8 cellular contexts compared by ENCODE assay signal in the genomic region with DNA sequence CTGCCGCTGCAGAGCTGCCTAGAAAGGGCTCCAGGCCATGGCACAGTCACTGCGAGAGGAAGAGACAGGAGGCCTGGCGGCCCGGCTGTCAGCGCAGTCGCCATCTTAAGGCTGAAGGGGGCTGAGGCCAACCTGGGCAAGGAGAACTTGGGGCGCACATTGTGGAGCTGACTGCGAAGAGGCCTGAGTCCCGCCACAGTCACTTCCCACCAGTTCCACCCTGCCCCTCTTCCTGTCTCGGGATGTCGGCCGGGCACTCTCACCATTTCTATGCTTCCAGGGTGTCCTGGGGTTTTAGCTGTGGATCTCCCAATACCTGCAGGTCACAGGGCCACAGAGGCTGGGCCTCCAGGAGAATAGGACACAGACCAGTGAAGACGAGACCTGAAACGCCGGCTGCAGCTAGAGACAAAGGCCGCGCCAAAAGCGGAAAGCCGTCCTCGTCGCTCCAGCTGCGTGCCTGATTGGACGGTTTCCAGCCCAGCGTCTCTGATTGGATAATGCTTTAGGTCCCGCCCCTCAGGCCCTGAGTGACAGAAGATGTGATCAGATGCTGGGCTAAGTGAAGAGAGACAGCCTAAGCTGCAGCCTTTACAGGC.
A peak's percentile ranks its signal among the peaks of the same experiment; 100 is the strongest.
DNase-seq lines count a peak whose midpoint lies in the region; ATAC-seq and TF ChIP-seq lines count a peak whose summit lies in the region.

No MANE protein-coding gene starts in this region.

- H3K36me3 Mint-ChIP-seq in activated naive CD4-positive, alpha-beta T cell treated with anti-CD3 and anti-CD28 coated beads, Interleukin-2, amount 50 U/mL, for 72 hours = peaks cover 15 to 28% of the 10 kb centered on the region in 2 donors
- peaks cover 5% of the 10 kb centered on the region for H3K36me3 Mint-ChIP-seq in osteocyte (ENCODE audit: unreplicated experiment)

- DNase-seq in activated naive CD4-positive, alpha-beta T cell treated with anti-CD3 and anti-CD28 coated beads, Interleukin-2, amount 50 U/mL, for 72 hours (ENCODE audit: low spot score in 2 of 2) = peak; percentile 88 to 92
- DNase-seq in head of caudate nucleus = peak; percentile 90 to 98 (median 95)
- DNase-seq in osteocyte (ENCODE audit: extremely low spot score, unreplicated experiment) = peak; percentile 92
- DNase-seq in suprapubic skin (ENCODE audit: low spot score in 2 of 2) = peak; percentile 90 to 94
- DNase-seq in NCI-H226 = no peak

- H3K9me3 Mint-ChIP-seq in activated naive CD4-positive, alpha-beta T cell treated with anti-CD3 and anti-CD28 coated beads, Interleukin-2, amount 50 U/mL, for 72 hours = peaks cover 4 to 5% of the 10 kb centered on the region in 2 donors
- peaks cover 17% of the 10 kb centered on the region for H3K9me3 Mint-ChIP-seq in osteocyte (ENCODE audit: unreplicated experiment)

- ATAC-seq in GM18505 (IDR thresholded peaks at IDR 0.05; ENCODE audit: unreplicated experiment) = peak; percentile 85
- ATAC-seq in HG03378 (IDR thresholded peaks at IDR 0.05; ENCODE audit: unreplicated experiment) = peak; percentile 86
- peak; percentile 95 to 99 for ATAC-seq in activated naive CD4-positive, alpha-beta T cell treated with anti-CD3 and anti-CD28 coated beads, Interleukin-2, amount 50 U/mL, for 72 hours

- intact Hi-C loops in head of caudate nucleus (cut with DNase I) = no loop called here

- 0% methylated on average over 16 of the region's 25 CpGs for WGBS in suprapubic skin

- peaks cover 6% of the 10 kb centered on the region for H3K4me1 ChIP-seq in suprapubic skin

- no peaks in the 10 kb centered on the region for H3K27me3 Mint-ChIP-seq in osteocyte (ENCODE audit: unreplicated experiment)

- TF ChIP-seq EP300 in suprapubic skin (IDR thresholded peaks at IDR 0.05) = no peak

- peak overlapping the region; percentile 67 for H3K4me3 ChIP-seq in suprapubic skin

- TF ChIP-seq CTCF in osteocyte (IDR thresholded peaks at IDR 0.05) (no peak), suprapubic skin (IDR thresholded peaks at IDR 0.05) (no peak)

- no peak overlapping the region for H3K27ac ChIP-seq in suprapubic skin

- H3K27me3 ChIP-seq in suprapubic skin = no peaks in the 10 kb centered on the region

- peaks cover 2% of the 10 kb centered on the region for H3K4me1 Mint-ChIP-seq in osteocyte (ENCODE audit: unreplicated experiment)

- H3K9me3 ChIP-seq in suprapubic skin = no peaks in the 10 kb centered on the region

- peak overlapping the region; percentile 95 to 97 for H3K27ac Mint-ChIP-seq in activated naive CD4-positive, alpha-beta T cell treated with anti-CD3 and anti-CD28 coated beads, Interleukin-2, amount 50 U/mL, for 72 hours
- peak overlapping the region; percentile 92 for H3K27ac Mint-ChIP-seq in osteocyte (ENCODE audit: unreplicated experiment)

- TF ChIP-seq POLR2A in GM18505 (IDR thresholded peaks at IDR 0.05; ENCODE audit: borderline replicate concordance, extremely low read depth, insufficient read depth, insufficient read length) (peak; percentile 26), Raji (IDR thresholded peaks at IDR 0.05; ENCODE audit: insufficient read depth, low read depth, low read length) (peak; percentile 52; the same call in 1 of the 2 replicates), suprapubic skin (IDR thresholded peaks at IDR 0.05) (no peak)

- H3K36me3 ChIP-seq in suprapubic skin = no peaks in the 10 kb centered on the region

- H3K4me3 Mint-ChIP-seq in osteocyte (ENCODE audit: unreplicated experiment) = peak overlapping the region; percentile 96

Comparison
In these comparisons a context has a peak if more than half of its experiments do, and no peak if none do; other contexts are left out.
1. POLR2A ChIP-seq: peak in GM18505 (single experiment) and Raji (single experiment); none in suprapubic skin (0 of 2).
2. Peak in every context shown above with its lines, with median percentiles within 50 percentile points of each other: ATAC-seq.